In genomic region chr5:52660621-52661020, GRCh38 we compare ENCODE assay signal across 36 cellular contexts.
"Had no signal": no experiment of that assay in that cellular context is flagged by ENCODE, and none has a peak within 500 bp of the region (broad histone marks: within the 10 kb centered on the region; RNA-seq: fewer than 3 reads in every experiment).

No MANE protein-coding gene starts in this region.

- H3K27ac ChIP-seq: KMS-11 had no signal

- H3K4me2 ChIP-seq: KMS-11 had no signal

- H3K4me3 ChIP-seq: MG63 had no signal

- H3K27me3 ChIP-seq: MG63 had no signal

- H3K36me3 ChIP-seq: MG63 had no signal

- DNase-seq: Karpas-422, Kasumi-1, KG1, MG63, MM.1S, MV-4-11, NCI-H1048, NCI-H1092, NCI-H1092 treated with DMSO at 0.1 percent for 48 hours, NCI-H1105, NCI-H1105 treated with DMSO at 0.1 percent for 48 hours, NCI-H1417, NCI-H1417 treated with DMSO at 0.1 percent for 48 hours, NCI-H1436, NCI-H1436 treated with DMSO at 0.1 percent for 48 hours, NCI-H146, NCI-H1694, NCI-H1694 treated with DMSO at 0.1 percent for 48 hours, NCI-H187, NCI-H187 treated with DMSO at 0.1 percent for 48 hours, NCI-H1930, NCI-H2029, NCI-H2029 treated with DMSO at 0.1 percent for 48 hours, NCI-H2081, NCI-H2081 treated with DMSO at 0.1 percent for 48 hours, NCI-H2171, NCI-H2171 treated with DMSO at 0.1 percent for 48 hours, NCI-H2227 treated with DMSO at 0.1 percent for 48 hours, NCI-H226, NCI-H345, NCI-H446, NCI-H446 treated with DMSO at 0.1 percent for 48 hours, NCI-H510A, NCI-H510A treated with DMSO at 0.1 percent for 48 hours, NCI-H524 had no signal

- H3K9ac ChIP-seq: KMS-11 had no signal

- H3K9me3 ChIP-seq: MG63 had no signal
